In the genomic region with DNA sequence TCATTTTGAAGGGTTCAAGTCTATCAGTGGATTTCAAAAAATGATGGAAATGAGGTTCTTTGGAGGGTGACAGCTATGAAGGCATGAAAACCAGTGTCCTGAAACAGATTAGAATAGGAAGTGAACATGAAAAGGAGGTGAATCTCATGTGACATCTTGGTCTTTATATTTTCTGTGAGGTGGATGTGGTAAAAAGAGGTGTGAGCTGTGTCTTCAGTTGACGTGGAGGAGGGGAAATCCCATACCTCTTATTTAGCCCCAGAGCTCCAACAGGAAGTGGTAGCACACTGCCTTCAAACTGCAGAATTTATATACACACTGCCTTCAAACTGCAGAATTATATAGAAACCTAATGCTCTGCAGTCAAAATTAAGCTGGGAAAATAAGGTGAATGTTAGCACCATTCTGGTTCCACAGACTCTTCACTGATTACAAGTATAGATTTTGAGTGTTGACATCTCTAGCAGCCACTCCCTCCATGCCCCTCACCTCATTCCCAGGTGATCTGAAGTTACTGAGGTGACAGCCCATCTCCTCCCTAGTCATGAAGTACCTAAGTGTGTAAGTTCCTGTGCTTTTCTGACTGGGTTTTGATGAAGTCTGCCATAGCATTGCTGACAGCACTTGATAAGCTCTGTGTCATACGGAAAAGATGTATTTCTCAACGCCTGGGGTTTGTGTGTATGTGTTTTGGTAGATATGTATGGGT, we compare ENCODE assay signal across 8 cellular contexts. TPM values are rescaled to one million over a fixed set of nuclear protein-coding genes. Genes with fewer than 3 reads are reported as not detected.
A peak's percentile ranks its signal among the peaks of the same experiment; 100 is the strongest.
DNase-seq lines count a peak whose midpoint lies in the region; ATAC-seq, FAIRE-seq and TF ChIP-seq lines count a peak whose summit lies in the region.

No MANE protein-coding gene starts in this region.

- no peaks in the 10 kb centered on the region for H3K36me3 Mint-ChIP-seq in progenitor cell of endocrine pancreas (ENCODE audit: insufficient read depth)

- H3K9me3 Mint-ChIP-seq in progenitor cell of endocrine pancreas (ENCODE audit: low read depth), result no peaks in the 10 kb centered on the region

- peak; percentile 26 for DNase-seq in activated CD4-positive, alpha-beta T cell treated with anti-CD3 and anti-CD28 coated beads for 1 hour
- DNase-seq in iris pigment epithelial cell (ENCODE audit: low read depth), result peak; percentile 52
- no peak for DNase-seq in HTR-8/SVneo (ENCODE audit: insufficient read length, low spot score)
- DNase-seq in progenitor cell of endocrine pancreas (ENCODE audit: low spot score, unreplicated experiment), result no peak
- DNase-seq in superior temporal gyrus (ENCODE audit: extremely low spot score), result no peak
- DNase-seq in ecto neural progenitor cell (ENCODE audit: low spot score), result no peak

- no peak for TF ChIP-seq CTCF in progenitor cell of endocrine pancreas (IDR thresholded peaks at IDR 0.05; ENCODE audit: unreplicated experiment)

- no peak for FAIRE-seq in HTR-8/SVneo (lab: Jason Lieb, UNC)

- H3K4me1 Mint-ChIP-seq in progenitor cell of endocrine pancreas (ENCODE audit: low read depth), result peaks cover 13% of the 10 kb centered on the region

- no peak overlapping the region for H3K4me3 Mint-ChIP-seq in progenitor cell of endocrine pancreas (ENCODE audit: low read depth)

- H3K27me3 Mint-ChIP-seq in progenitor cell of endocrine pancreas, result peaks cover 13% of the 10 kb centered on the region

- no peak overlapping the region for H3K27ac Mint-ChIP-seq in progenitor cell of endocrine pancreas

- ATAC-seq in GM18508 (IDR thresholded peaks at IDR 0.05; ENCODE audit: insufficient read depth, unreplicated experiment), result peak; percentile 28
- peak; percentile 50 for ATAC-seq in HG03095 (IDR thresholded peaks at IDR 0.05; ENCODE audit: unreplicated experiment)

RNA-seq across cellular contexts. Expression of a gene that starts 2.6 kb away (rescaled TPM):
- 31.6 and 37.2 TPM in 2 replicates for total RNA-seq in progenitor cell of endocrine pancreas

RNA-seq across cellular contexts. Expression of a gene that starts 34.8 kb away (rescaled TPM):
- 129 and 140 TPM in 2 replicates for total RNA-seq in progenitor cell of endocrine pancreas

Comparison
In these comparisons a context has a peak if more than half of its experiments do, and no peak if none do; other contexts are left out.
1. DNase-seq: peak in activated CD4-positive, alpha-beta T cell treated with anti-CD3 and anti-CD28 coated beads for 1 hour (single experiment) and iris pigment epithelial cell (single experiment); none in HTR-8/SVneo (single experiment), progenitor cell of endocrine pancreas (single experiment), superior temporal gyrus (single experiment) and ecto neural progenitor cell (single experiment).